8 cellular contexts compared by ENCODE assay signal in the genomic region with DNA sequence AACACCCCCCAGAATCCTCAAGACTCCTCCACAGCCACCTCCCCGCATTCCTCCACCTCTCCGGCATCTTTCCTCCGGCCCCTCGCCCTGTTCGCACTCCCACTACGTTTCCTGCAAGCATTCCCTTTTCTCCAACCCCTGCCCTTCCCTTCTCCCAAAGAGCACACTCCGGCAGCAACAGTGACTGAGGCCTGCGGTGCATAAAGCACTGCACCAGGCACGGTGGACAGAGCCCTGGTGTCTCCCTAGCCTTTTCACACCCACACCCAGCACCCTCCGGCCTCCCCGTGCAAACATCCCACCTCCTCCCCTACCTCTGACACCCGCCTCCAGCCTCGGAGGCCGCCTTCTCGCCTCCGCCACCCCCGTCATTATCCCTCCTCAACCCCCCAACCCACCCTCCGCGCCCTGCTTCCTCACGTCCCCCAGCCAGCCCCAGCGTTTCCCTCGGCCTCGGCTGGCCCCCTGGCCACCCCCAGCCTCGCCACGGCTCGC. TPM values are rescaled to one million over a fixed set of nuclear protein-coding genes. Genes with fewer than 3 reads are reported as not detected.
DNase-seq lines count a peak whose midpoint lies in the region; ATAC-seq and TF ChIP-seq lines count a peak whose summit lies in the region.

No MANE protein-coding gene starts in this region.

- peaks cover 5% of the 10 kb centered on the region; the same call in 1 of the 2 replicates for H3F3A ChIP-seq in GM23248 (ENCODE audit: insufficient read depth)

- TF ChIP-seq CTCF in NB4 (IDR thresholded peaks at IDR 0.05; ENCODE audit: low read depth, low read length), result no peak

- peaks cover 7% of the 10 kb centered on the region for H3K4me1 ChIP-seq in GM23248 (ENCODE audit: insufficient read depth)

- no peaks in the 10 kb centered on the region for H3K27me3 Mint-ChIP-seq in activated CD8-positive, alpha-beta T cell treated with anti-CD3 and anti-CD28 coated beads, Interleukin-2, amount 10 ng/mL, durations not matched to agents 7 days and 5 days (ENCODE audit: low read depth)

- no peaks in the 10 kb centered on the region for H3K9me3 ChIP-seq in GM23248 (ENCODE audit: low read depth)

- no peak for TF ChIP-seq POLR2A in NB4 (IDR thresholded peaks at IDR 0.05; ENCODE audit: extremely low read depth, insufficient read length)

- no peaks in the 10 kb centered on the region for H3K36me3 ChIP-seq in GM23248 (ENCODE audit: low read depth)

- POLR2A ChIA-PET in activated CD8-positive, alpha-beta T cell treated with anti-CD3 and anti-CD28 coated beads, Interleukin-2, amount 10 ng/mL, durations not matched to agents 7 days and 5 days (lab: Charles Lee), result interaction anchor here (0.7 to 1.9 kb wide), 7 partner anchors 8 to 221 kb away, joined by 3 to 6 read pairs (median 5); no protein-coding TSS in a partner anchor

- no peaks in the 10 kb centered on the region for H3K27me3 ChIP-seq in GM23248 (replicated peaks; ENCODE audit: insufficient read depth)

- H3K4me2 ChIP-seq in GM23248 (ENCODE audit: unreplicated experiment), result peak overlapping the region; percentile 92

- H4K20me1 ChIP-seq in GM23248 (ENCODE audit: insufficient read depth), result peaks cover 4% of the 10 kb centered on the region; the same call in 1 of the 2 replicates

- peak overlapping the region; percentile 87 for H3K4me3 Mint-ChIP-seq in activated CD8-positive, alpha-beta T cell treated with anti-CD3 and anti-CD28 coated beads, Interleukin-2, amount 10 ng/mL, durations not matched to agents 7 days and 5 days

- no peaks in the 10 kb centered on the region for H3K9me2 ChIP-seq in GM23248 (ENCODE audit: insufficient read depth)

- DNase-seq in Daoy (ENCODE audit: low read depth) (peak; percentile 41), GM23248 (peak; percentile 71), NB4 (ENCODE audit: low read depth) (peak; percentile 70), epithelial cell of prostate (ENCODE audit: low read depth, low spot score) (no peak), midbrain (lab: John Stamatoyannopoulos, UW) (peak; percentile 15), amniotic stem cell (lab: John Stamatoyannopoulos, UW) (no peak)
- peak; percentile 43 for DNase-seq in activated CD8-positive, alpha-beta T cell treated with anti-CD3 and anti-CD28 coated beads, Interleukin-2, amount 10 ng/mL, durations not matched to agents 7 days and 5 days
- DNase-seq in stimulated activated naive CD8-positive, alpha-beta T cell treated with anti-CD3 and anti-CD28 coated beads, Interleukin-15, Interleukin-2, amounts not matched to agents 100 U/mL and 50 U/mL, for 24 hours, result peak; percentile 41

- WGBS in GM23248 (ENCODE audit: low coverage in 1 of 2, low lambda C conversion rate in 2 of 2, missing lambda C conversion rate in 2 of 2), 2 experiments, result 1 to 2% methylated on average over 16 to 26 of the region's 26 CpGs

- H3K79me2 ChIP-seq in GM23248 (ENCODE audit: insufficient read depth), result peaks cover 56% of the 10 kb centered on the region

- peak overlapping the region; percentile 94 for H3K9ac ChIP-seq in GM23248

- peaks cover 39% of the 10 kb centered on the region for H3K4me1 Mint-ChIP-seq in activated CD8-positive, alpha-beta T cell treated with anti-CD3 and anti-CD28 coated beads, Interleukin-2, amount 10 ng/mL, durations not matched to agents 7 days and 5 days (ENCODE audit: low read depth)

- H3K9me3 Mint-ChIP-seq in activated CD8-positive, alpha-beta T cell treated with anti-CD3 and anti-CD28 coated beads, Interleukin-2, amount 10 ng/mL, durations not matched to agents 7 days and 5 days (ENCODE audit: insufficient read depth), result no peaks in the 10 kb centered on the region

- in situ Hi-C loops in GM23248 (cut with MboI), result no loop called here

- ATAC-seq in activated CD8-positive, alpha-beta T cell treated with anti-CD3 and anti-CD28 coated beads, Interleukin-2, amount 10 ng/mL, durations not matched to agents 7 days and 5 days, result peak; percentile 38
- peak; percentile 26 for ATAC-seq in stimulated activated naive CD8-positive, alpha-beta T cell treated with anti-CD3 and anti-CD28 coated beads, Interleukin-15, Interleukin-2, amounts not matched to agents 100 U/mL and 50 U/mL, for 24 hours

- H3K27ac ChIP-seq in GM23248 (peak overlapping the region; percentile 88), epithelial cell of prostate (peak overlapping the region; percentile 86)

- H2AFZ ChIP-seq in GM23248, result peak overlapping the region; percentile 44

- CTCF ChIA-PET in activated CD8-positive, alpha-beta T cell treated with anti-CD3 and anti-CD28 coated beads, Interleukin-2, amount 10 ng/mL, durations not matched to agents 7 days and 5 days (lab: Charles Lee), result no interaction called here

- H3K27ac Mint-ChIP-seq in activated CD8-positive, alpha-beta T cell treated with anti-CD3 and anti-CD28 coated beads, Interleukin-2, amount 10 ng/mL, durations not matched to agents 7 days and 5 days, result peak overlapping the region; percentile 81

- H3K4me3 ChIP-seq in GM23248 (peak overlapping the region; percentile 91), NB4 (ENCODE audit: low read depth, low read length) (peak overlapping the region; percentile 93)

- H3K36me3 Mint-ChIP-seq in activated CD8-positive, alpha-beta T cell treated with anti-CD3 and anti-CD28 coated beads, Interleukin-2, amount 10 ng/mL, durations not matched to agents 7 days and 5 days (ENCODE audit: low read depth), result peaks cover 29% of the 10 kb centered on the region

RNA-seq across cellular contexts. Expression of a gene that starts 0.6 kb away (rescaled TPM):
- 18.3 and 22.5 TPM in 2 replicates for total RNA-seq in Daoy (2014; rRNA removed; shearing (Covaris generic))
- 23.1 and 33.1 TPM in 2 replicates for total RNA-seq in GM23248 (2014; rRNA removed; shearing (Covaris generic))
- 46.8 and 50.3 TPM in 2 replicates for polyA plus RNA-seq in GM23248 (2016; fragmentation: Nextera tagmentation; extraction: Ambion mirVana)
- 10 to 100 TPM; 39.1 to 39.6 TPM for total RNA-seq in activated CD8-positive, alpha-beta T cell treated with anti-CD3 and anti-CD28 coated beads, Interleukin-2, amount 10 ng/mL, durations not matched to agents 7 days and 5 days

Comparison
In these comparisons a context has a peak if more than half of its experiments do, and no peak if none do; other contexts are left out.
1. DNase-seq: peak in Daoy (single experiment), GM23248 (single experiment), NB4 (single experiment), activated CD8-positive, alpha-beta T cell treated with anti-CD3 and anti-CD28 coated beads, Interleukin-2, amount 10 ng/mL, durations not matched to agents 7 days and 5 days (single experiment), midbrain (single experiment) and stimulated activated naive CD8-positive, alpha-beta T cell treated with anti-CD3 and anti-CD28 coated beads, Interleukin-15, Interleukin-2, amounts not matched to agents 100 U/mL and 50 U/mL, for 24 hours (single experiment); none in epithelial cell of prostate (single experiment) and amniotic stem cell (single experiment).